ENCODE assay signal across 1 cellular context in genomic region chr1:232942413-232943294, GRCh38.
TF ChIP-seq lines count a peak whose summit lies in the region.

No MANE protein-coding gene starts in this region.

TF ChIP-seq in HEK293, 187 proteins besides CTCF, POLR2A, EP300 and RAD21 (continued from another document):
- TF ChIP-seq, protein P1, sequence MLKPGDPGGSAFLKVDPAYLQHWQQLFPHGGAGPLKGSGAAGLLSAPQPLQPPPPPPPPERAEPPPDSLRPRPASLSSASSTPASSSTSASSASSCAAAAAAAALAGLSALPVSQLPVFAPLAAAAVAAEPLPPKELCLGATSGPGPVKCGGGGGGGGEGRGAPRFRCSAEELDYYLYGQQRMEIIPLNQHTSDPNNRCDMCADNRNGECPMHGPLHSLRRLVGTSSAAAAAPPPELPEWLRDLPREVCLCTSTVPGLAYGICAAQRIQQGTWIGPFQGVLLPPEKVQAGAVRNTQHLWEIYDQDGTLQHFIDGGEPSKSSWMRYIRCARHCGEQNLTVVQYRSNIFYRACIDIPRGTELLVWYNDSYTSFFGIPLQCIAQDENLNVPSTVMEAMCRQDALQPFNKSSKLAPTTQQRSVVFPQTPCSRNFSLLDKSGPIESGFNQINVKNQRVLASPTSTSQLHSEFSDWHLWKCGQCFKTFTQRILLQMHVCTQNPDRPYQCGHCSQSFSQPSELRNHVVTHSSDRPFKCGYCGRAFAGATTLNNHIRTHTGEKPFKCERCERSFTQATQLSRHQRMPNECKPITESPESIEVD (tag by site-specific recombination; IDR thresholded peaks at IDR 0.05), result no peak
